17 cellular contexts compared by ENCODE assay signal in the genomic region with DNA sequence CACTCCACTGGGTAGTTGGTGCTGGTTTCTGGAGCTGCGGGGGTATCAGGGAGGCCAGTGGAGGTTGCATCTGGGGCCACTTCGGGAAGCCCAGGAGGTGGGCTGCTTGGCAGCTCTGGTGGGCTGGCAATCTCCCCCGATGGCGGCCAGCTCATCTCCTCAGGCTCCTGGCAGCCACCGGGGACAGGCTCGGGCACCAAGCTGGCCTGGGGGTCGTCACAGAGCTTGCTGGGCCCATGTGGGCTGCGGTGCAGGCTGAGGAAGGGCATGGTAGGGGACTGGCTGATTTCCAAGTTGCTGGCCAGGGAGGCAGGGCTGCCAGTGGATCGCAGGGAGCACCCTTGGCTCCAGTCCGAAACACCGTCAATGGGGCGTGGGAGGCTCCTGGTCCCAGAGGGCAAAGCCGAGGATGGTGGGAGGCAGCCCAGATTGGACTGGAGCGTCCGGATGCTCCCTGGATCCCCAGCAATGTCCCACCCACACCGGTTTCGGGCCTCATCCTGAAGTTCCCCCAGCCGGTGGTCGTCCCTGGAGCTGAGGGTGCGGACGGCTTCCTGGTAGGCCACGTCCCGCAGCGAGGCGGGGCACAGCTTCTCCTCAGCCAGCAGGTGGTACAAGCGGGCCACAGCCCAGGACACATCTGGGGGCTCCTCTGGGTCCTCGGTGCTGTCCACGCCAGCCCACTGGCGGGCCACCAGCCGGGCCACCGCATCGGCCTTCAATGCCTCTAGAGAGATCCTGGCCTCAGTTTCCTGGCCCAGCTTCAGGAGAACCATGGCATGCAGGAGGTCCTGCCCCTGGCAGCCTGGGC.
"Had no signal": no experiment of that assay in that cellular context is flagged by ENCODE, and none has a peak within 500 bp of the region (broad histone marks: within the 10 kb centered on the region; RNA-seq: fewer than 3 reads in every experiment).

No MANE protein-coding gene starts in this region.

- DNase-seq: activated CD4-positive, alpha-beta T cell treated with anti-CD3 and anti-CD28 coated beads for 48 hours; activated CD4-positive, CD25-positive, alpha-beta regulatory T cell; activated CD8-positive, alpha-beta T cell treated with anti-CD3 and anti-CD28 coated beads for 36 hours; activated naive CD4-positive, alpha-beta T cell treated with anti-CD3 and anti-CD28 coated beads for 36 hours; activated T-cell treated with anti-CD3 and anti-CD28 coated beads, Interleukin-2, amount 50 U/mL, for 1 hour; aorta; lower lobe of right lung; natural killer cell; stimulated activated CD4-positive, alpha-beta T cell treated with anti-CD3 and anti-CD28 coated beads, Interleukin-12 subunit alpha, Interleukin-12 subunit beta, amount 100 ng/mL, for 4 hours; stimulated activated CD4-positive, alpha-beta T cell treated with anti-CD3 and anti-CD28 coated beads, Interleukin-1b, Interleukin-23, amount 100 ng/mL, for 48 hours; stimulated activated CD8-positive, alpha-beta memory T cell treated with anti-CD3 and anti-CD28 coated beads, Interleukin-4, amount 100 ng/mL, for 48 hours; stimulated activated naive CD8-positive, alpha-beta T cell treated with anti-CD3 and anti-CD28 coated beads, Interleukin-15, Interleukin-2, amounts not matched to agents 100 U/mL and 50 U/mL, for 24 hours; trophoblast cell had no signal

- H3K9me3 Mint-ChIP-seq: activated CD8-positive, alpha-beta T cell treated with anti-CD3 and anti-CD28 coated beads for 36 hours; natural killer cell had no signal

- H3K27me3 ChIP-seq: esophagus muscularis mucosa, suprapubic skin, vagina had no signal

- H3K27me3 Mint-ChIP-seq: activated CD8-positive, alpha-beta T cell treated with anti-CD3 and anti-CD28 coated beads for 36 hours had no signal

- H3K27ac ChIP-seq: coronary artery, lower lobe of right lung, suprapubic skin, vagina had no signal

- ATAC-seq: activated CD8-positive, alpha-beta T cell treated with anti-CD3 and anti-CD28 coated beads for 36 hours; lower lobe of right lung; natural killer cell; stimulated activated naive CD8-positive, alpha-beta T cell treated with anti-CD3 and anti-CD28 coated beads, Interleukin-15, Interleukin-2, amounts not matched to agents 100 U/mL and 50 U/mL, for 24 hours had no signal

- H3K4me3 ChIP-seq: coronary artery, esophagus muscularis mucosa, lower lobe of right lung, suprapubic skin, vagina had no signal

- H3K36me3 Mint-ChIP-seq: natural killer cell had no signal

- H3K4me3 Mint-ChIP-seq: activated CD8-positive, alpha-beta T cell treated with anti-CD3 and anti-CD28 coated beads for 36 hours; activated naive CD4-positive, alpha-beta T cell treated with anti-CD3 and anti-CD28 coated beads for 36 hours had no signal

- H3K9me3 ChIP-seq: esophagus muscularis mucosa, lower lobe of right lung, suprapubic skin, vagina had no signal

- H3K27ac Mint-ChIP-seq: activated CD8-positive, alpha-beta T cell treated with anti-CD3 and anti-CD28 coated beads for 36 hours; activated naive CD4-positive, alpha-beta T cell treated with anti-CD3 and anti-CD28 coated beads for 36 hours had no signal
